In the genomic region with DNA sequence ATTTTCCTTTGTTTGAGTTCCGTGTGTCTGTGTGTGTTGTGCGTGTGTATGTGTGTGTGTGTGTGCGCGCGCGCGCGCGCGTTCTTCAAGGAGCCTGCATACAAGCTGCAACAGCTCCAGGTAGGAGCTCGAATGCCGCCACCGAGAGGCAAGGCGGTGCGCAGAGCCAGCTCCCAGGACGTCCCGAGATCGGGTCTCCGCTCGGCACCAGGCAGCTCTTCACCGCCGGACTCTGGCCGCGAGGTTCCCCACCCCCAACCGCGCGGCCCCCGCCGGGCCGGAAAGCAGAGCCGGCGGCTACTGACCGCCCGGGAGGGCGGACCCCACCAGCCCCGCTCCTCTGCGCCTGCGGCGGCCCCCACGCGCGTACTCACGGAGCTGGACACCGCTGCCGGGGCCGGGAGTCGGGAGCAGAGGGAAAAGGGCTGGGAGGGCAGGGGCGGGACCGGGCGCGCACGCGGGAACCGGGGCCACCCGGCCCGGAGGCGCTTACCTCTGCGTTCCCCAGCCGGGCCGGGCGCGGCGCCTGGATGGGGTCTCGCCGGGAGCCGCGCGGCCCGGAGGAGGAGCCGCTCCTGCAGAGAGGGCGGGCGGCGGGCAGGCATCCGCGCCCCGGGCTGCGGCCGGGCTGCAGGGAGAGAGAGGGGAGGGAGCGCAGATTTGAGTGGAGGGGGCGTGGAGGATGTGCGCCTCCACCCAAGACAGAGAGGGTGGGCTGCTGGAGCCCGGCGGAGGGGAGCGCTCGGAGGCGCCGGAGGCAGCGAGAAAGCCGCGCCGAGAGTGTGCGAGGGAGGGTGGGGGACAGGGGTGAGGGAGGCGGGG, we compare ENCODE assay signal across 8 cellular contexts. TPM values are rescaled to one million over a fixed set of nuclear protein-coding genes. Genes with fewer than 3 reads are reported as not detected.
DNase-seq lines count a peak whose midpoint lies in the region; ATAC-seq, FAIRE-seq and TF ChIP-seq lines count a peak whose summit lies in the region.

No MANE protein-coding gene starts in this region.

- ATAC-seq in GM21423 (IDR thresholded peaks at IDR 0.05; ENCODE audit: unreplicated experiment): no peak

- H2AFZ ChIP-seq in keratinocyte (ENCODE audit: control insufficient read depth, low read length) (peak overlapping the region; percentile 72), smooth muscle cell (ENCODE audit: low read depth) (peak overlapping the region; percentile 95)

- no peaks in the 10 kb centered on the region for H3K27me3 Mint-ChIP-seq in chondrocyte (ENCODE audit: low read depth)

- H3K27ac Mint-ChIP-seq in chondrocyte (ENCODE audit: unreplicated experiment): peak overlapping the region; percentile 96

- H3K4me3 ChIP-seq in HAP-1 (peak overlapping the region; percentile 58), keratinocyte (ENCODE audit: control insufficient read depth in 2 of 3, extremely low read depth in 1 of 3, insufficient read depth in 2 of 3, low read depth in 1 of 3, low read length in 3 of 3) (peak overlapping the region; percentile 57 to 76 (median 74)), smooth muscle cell (peak overlapping the region; percentile 96)

- no peaks in the 10 kb centered on the region for H3K36me3 Mint-ChIP-seq in chondrocyte (ENCODE audit: low read depth)

- peak overlapping the region; percentile 85 for H3K4me3 Mint-ChIP-seq in chondrocyte (ENCODE audit: unreplicated experiment)

- DNase-seq in HAP-1 (ENCODE audit: low spot score in 2 of 2) (peak; percentile 50 to 77), RCC 7860 (ENCODE audit: low spot score) (peak; percentile 29), chondrocyte (ENCODE audit: low spot score) (peak; percentile 92), keratinocyte (ENCODE audit: low read depth, low spot score) (peak; percentile 32), smooth muscle cell (lab: John Stamatoyannopoulos, UW; ENCODE audit: unreplicated experiment) (peak; percentile 60), NCI-H2107 (lab: John Stamatoyannopoulos, UW) (no peak)

- TF ChIP-seq CTCF in C4-2B (conservative IDR thresholded peaks at IDR 0.05) (peak; percentile 3; the same call in 1 of the 2 replicates), chondrocyte (IDR thresholded peaks at IDR 0.05) (peak; percentile 35), keratinocyte (optimal IDR thresholded peaks at IDR 0.05 in 1 of 3, IDR thresholded peaks at IDR 0.05 in 1 of 3, conservative IDR thresholded peaks at IDR 0.05 in 1 of 3; ENCODE audit: extremely low read depth in 1 of 3, insufficient read depth in 2 of 3, low read length in 3 of 3) (peak in 2 of 3 experiments; percentile 15 to 57), smooth muscle cell (IDR thresholded peaks at IDR 0.05; ENCODE audit: borderline replicate concordance, insufficient read depth, poor library complexity, severe bottlenecking) (no peak)

- in situ Hi-C loops in HAP-1 (cut with MboI; ENCODE audit: low sequenced_read_pairs): no loop called here

- peaks cover 39% of the 10 kb centered on the region for H3K4me1 ChIP-seq in HAP-1
- H3K4me1 ChIP-seq in keratinocyte (ENCODE audit: control insufficient read depth, extremely low read depth, insufficient read depth, low read length): peaks cover 19% of the 10 kb centered on the region
- peaks cover 33% of the 10 kb centered on the region for H3K4me1 ChIP-seq in smooth muscle cell (ENCODE audit: low read depth)

- no peaks in the 10 kb centered on the region for H3K36me3 ChIP-seq in HAP-1 (replicated peaks)
- H3K36me3 ChIP-seq in keratinocyte (ENCODE audit: control insufficient read depth in 2 of 2, extremely low read depth in 1 of 2, insufficient read depth in 2 of 2, low read length in 2 of 2): no peaks in the 10 kb centered on the region
- H3K36me3 ChIP-seq in smooth muscle cell (ENCODE audit: low read depth): no peaks in the 10 kb centered on the region

- peaks cover 66% of the 10 kb centered on the region for H3K4me1 Mint-ChIP-seq in chondrocyte (ENCODE audit: low read depth)

- H3K79me2 ChIP-seq in keratinocyte (ENCODE audit: control insufficient read depth, insufficient read depth, low read length) (no peaks in the 10 kb centered on the region), smooth muscle cell (ENCODE audit: low read depth) (peaks cover 63% of the 10 kb centered on the region)

- H3K27me3 ChIP-seq in HAP-1 (ENCODE audit: low read depth) (no peaks in the 10 kb centered on the region), keratinocyte (ENCODE audit: control insufficient read depth, extremely low read depth, insufficient read depth, low read length) (no peaks in the 10 kb centered on the region), smooth muscle cell (ENCODE audit: low read depth) (no peaks in the 10 kb centered on the region)

- H3K9me3 ChIP-seq in HAP-1: no peaks in the 10 kb centered on the region
- H3K9me3 ChIP-seq in keratinocyte (ENCODE audit: control insufficient read depth, low read depth, low read length): no peaks in the 10 kb centered on the region
- H3K9me3 ChIP-seq in smooth muscle cell (replicated peaks; ENCODE audit: low read depth): no peaks in the 10 kb centered on the region

- H3K9me3 Mint-ChIP-seq in chondrocyte (ENCODE audit: low read depth): no peaks in the 10 kb centered on the region

- H3K4me2 ChIP-seq in keratinocyte (ENCODE audit: control insufficient read depth, extremely low read depth, insufficient read depth, low read depth, low read length) (peak overlapping the region; percentile 57), smooth muscle cell (peak overlapping the region; percentile 83)

- FAIRE-seq in RCC 7860 (lab: Jason Lieb, UNC) (no peak), keratinocyte (lab: Jason Lieb, UNC) (peak; percentile 71)

- peaks cover 15% of the 10 kb centered on the region for H3F3A ChIP-seq in smooth muscle cell (ENCODE audit: low read depth)

- peak overlapping the region; percentile 72 for H3K9ac ChIP-seq in keratinocyte (ENCODE audit: control insufficient read depth, extremely low read depth, insufficient read depth, low read length)
- H3K9ac ChIP-seq in smooth muscle cell (ENCODE audit: low read depth): peak overlapping the region; percentile 80

- dilution Hi-C loops in keratinocyte (cut with MboI; ENCODE audit: extremely low pct_ligation_motif_present, low sequenced_read_pairs): no loop called here

- under 1% methylated on average over 60 of the region's 93 CpGs for WGBS in smooth muscle cell (ENCODE audit: low lambda C conversion rate)

- H4K20me1 ChIP-seq in keratinocyte (ENCODE audit: control insufficient read depth, extremely low read depth, insufficient read depth, low read length): no peaks in the 10 kb centered on the region
- peaks cover 15% of the 10 kb centered on the region for H4K20me1 ChIP-seq in smooth muscle cell (ENCODE audit: low read depth)

- H3K27ac ChIP-seq in C4-2B (peak overlapping the region; percentile 54), keratinocyte (ENCODE audit: control insufficient read depth, insufficient read depth, low read length) (peak overlapping the region; percentile 22), smooth muscle cell (ENCODE audit: low read depth) (peak overlapping the region; percentile 81)

- H3K9me1 ChIP-seq in keratinocyte (ENCODE audit: control insufficient read depth, extremely low read depth, insufficient read depth, low read length): no peaks in the 10 kb centered on the region

RNA-seq across cellular contexts. Expression of gene AKIP1, which starts 40.3 kb away (rescaled TPM):
- total RNA-seq in chondrocyte (24.0 to 30.1 TPM (median 29.3 TPM) in 3 replicates), smooth muscle cell (22.0 and 28.1 TPM in 2 replicates)
- polyA plus RNA-seq in keratinocyte (33.2 to 46.4 TPM (median 37.0 TPM) in 3 replicates), smooth muscle cell (58.7 and 59.5 TPM in 2 replicates)
- 10.5 TPM for polyA plus RNA-seq in keratinocyte (2011; ENCODE audit: low read depth)
- polyA plus RNA-seq in keratinocyte (2011; cell fraction: cytosol; rRNA removed): 36.4 and 54.6 TPM in 2 replicates
- polyA plus RNA-seq in keratinocyte (2011; cell fraction: nucleus; rRNA removed): 29.9 and 32.9 TPM in 2 replicates
- polyA plus RNA-seq in keratinocyte (2012; ENCODE audit: low replicate concordance): 13.4 and 39.3 TPM in 2 replicates
- polyA minus RNA-seq in keratinocyte: 8.4 to 13.0 TPM (median 12.0 TPM) in 3 replicates
- 34.1 TPM for polyA minus RNA-seq in keratinocyte (2011; cell fraction: cytosol; rRNA and poly(A)+ RNA removed)
- 9.0 and 9.8 TPM in 2 replicates for polyA minus RNA-seq in keratinocyte (2011; cell fraction: nucleus; rRNA and poly(A)+ RNA removed)

Comparison
In these comparisons a context has a peak if more than half of its experiments do, and no peak if none do; other contexts are left out.
1. H3K27ac ChIP-seq: peak in every context shown above with its lines; median percentile 81 in smooth muscle cell; 54 in C4-2B; 22 in keratinocyte.